ENCODE assay signal across 1 cellular context in genomic region chr2:219509780-219510511, GRCh38.
TF ChIP-seq lines count a peak whose summit lies in the region.

No MANE protein-coding gene starts in this region.

TF ChIP-seq in K562, 482 proteins besides CTCF, POLR2A, EP300 and RAD21 (continued from another document and continues in another):
- TF ChIP-seq CBX8 (IDR thresholded peaks at IDR 0.05; ENCODE audit: borderline replicate concordance, extremely low read depth, low read depth, low read length, poor library complexity, severe bottlenecking) (no peak), PTRF (tag; IDR thresholded peaks at IDR 0.05) (no peak), HMGXB4 (CRISPR knock-in tag; IDR thresholded peaks at IDR 0.05) (no peak), BCLAF1 (IDR thresholded peaks at IDR 0.05; ENCODE audit: borderline replicate concordance in 1 of 2, control insufficient read depth in 1 of 2, low read depth in 2 of 2, low read length in 1 of 2) (0 out of 4 replicates have a peak, but pooled peaks of 1 of the 2 experiments have one; percentile 43), TAL1 (IDR thresholded peaks at IDR 0.05) (peak; percentile 97), ARID1B (IDR thresholded peaks at IDR 0.05) (peak; percentile 99), ZNF274 (IDR thresholded peaks at IDR 0.05; ENCODE audit: borderline replicate concordance, low read depth, low read length) (no peak), ZFP91 (CRISPR knock-in tag; IDR thresholded peaks at IDR 0.05) (no peak), EHMT2 (IDR thresholded peaks at IDR 0.05) (peak; percentile 55; the same call in 1 of the 2 replicates), NCOA6 (IDR thresholded peaks at IDR 0.05) (peak; percentile 84), JUND (IDR thresholded peaks at IDR 0.05; ENCODE audit: borderline replicate concordance, low read depth, low read length) (peak; percentile 73), JUND (tag; IDR thresholded peaks at IDR 0.05; ENCODE audit: borderline replicate concordance, low read depth, low read length) (peak; percentile 35; the same call in 1 of the 3 replicates), MAFK (IDR thresholded peaks at IDR 0.05; ENCODE audit: low read length) (peak; percentile 16; the same call in 1 of the 2 replicates), HNRNPH1 (optimal IDR thresholded peaks at IDR 0.05; ENCODE audit: low read depth, low read length) (no peak), ESRRA (IDR thresholded peaks at IDR 0.05; ENCODE audit: borderline replicate concordance, low read depth) (peak; percentile 77; the same call in 1 of the 2 replicates), ZC3H11A (IDR thresholded peaks at IDR 0.05; ENCODE audit: low read depth, low read length) (no peak), ZNF75A (CRISPR knock-in tag; IDR thresholded peaks at IDR 0.05) (peak; percentile 84), ZNF766 (CRISPR knock-in tag; conservative IDR thresholded peaks at IDR 0.05) (peak; percentile 63), NFE2L1 (tag; IDR thresholded peaks at IDR 0.05; ENCODE audit: borderline replicate concordance, low read depth) (no peak), KDM2B (CRISPR knock-in tag; IDR thresholded peaks at IDR 0.05) (no peak), ZNF23 (CRISPR knock-in tag; IDR thresholded peaks at IDR 0.05) (no peak), GABPA (tag; conservative IDR thresholded peaks at IDR 0.05; ENCODE audit: low read depth) (0 out of 2 replicates have a peak, but pooled peaks have one; percentile 20), ZBTB1 (CRISPR knock-in tag; IDR thresholded peaks at IDR 0.05; ENCODE audit: borderline replicate concordance, low read depth) (no peak), SIN3B (IDR thresholded peaks at IDR 0.05; ENCODE audit: low read depth) (no peak), ZNF395 (CRISPR knock-in tag; IDR thresholded peaks at IDR 0.05) (peak; percentile 68; the same call in 1 of the 2 replicates), HOMEZ (CRISPR knock-in tag; IDR thresholded peaks at IDR 0.05) (no peak), JUN (IDR thresholded peaks at IDR 0.05; ENCODE audit: borderline replicate concordance, low read depth, low read length) (no peak), JUN (CRISPR knock-in tag; IDR thresholded peaks at IDR 0.05; ENCODE audit: borderline replicate concordance) (no peak), ZKSCAN3 (CRISPR knock-in tag; IDR thresholded peaks at IDR 0.05) (no peak), ZBTB2 (IDR thresholded peaks at IDR 0.05) (peak; percentile 83), NBN (IDR thresholded peaks at IDR 0.05; ENCODE audit: low read depth) (peak; percentile 95), SETDB1 (IDR thresholded peaks at IDR 0.05; ENCODE audit: low read length) (no peak), ZNF134 (CRISPR knock-in tag; conservative IDR thresholded peaks at IDR 0.05) (no peak), ZBTB12 (CRISPR knock-in tag; IDR thresholded peaks at IDR 0.05) (no peak), CCAR2 (IDR thresholded peaks at IDR 0.05; ENCODE audit: low read depth, low read length) (0 out of 2 replicates have a peak, but pooled peaks have one; percentile 38), NFYB (IDR thresholded peaks at IDR 0.05; ENCODE audit: extremely low read depth, insufficient read length) (no peak), ZNF282 (CRISPR knock-in tag; IDR thresholded peaks at IDR 0.05) (no peak), RBM34 (IDR thresholded peaks at IDR 0.05; ENCODE audit: borderline replicate concordance, insufficient read depth, low read length) (no peak), PHF21A (IDR thresholded peaks at IDR 0.05; ENCODE audit: borderline replicate concordance, low read depth) (peak; percentile 85; the same call in 1 of the 2 replicates), ZFP30 (CRISPR knock-in tag; IDR thresholded peaks at IDR 0.05; ENCODE audit: borderline replicate concordance) (no peak), ZNF24 (IDR thresholded peaks at IDR 0.05) (no peak), ZNF511 (CRISPR knock-in tag; IDR thresholded peaks at IDR 0.05) (no peak), GATA2 (CRISPR knock-in tag; IDR thresholded peaks at IDR 0.05) (peak; percentile 91), FOSL1 (tag; conservative IDR thresholded peaks at IDR 0.05) (peak; percentile 49; the same call in 1 of the 2 replicates), TCF7L2 (IDR thresholded peaks at IDR 0.05; ENCODE audit: low read depth, low read length) (no peak), RBM15 (IDR thresholded peaks at IDR 0.05; ENCODE audit: insufficient read depth, low read length) (no peak), CREBBP (IDR thresholded peaks at IDR 0.05; ENCODE audit: low read depth, low read length) (no peak), HNRNPUL1 (IDR thresholded peaks at IDR 0.05; ENCODE audit: low read length) (no peak), SREBF1 (IDR thresholded peaks at IDR 0.05; ENCODE audit: borderline replicate concordance, low read depth, low read length) (no peak), ZNF224 (CRISPR knock-in tag; IDR thresholded peaks at IDR 0.05) (no peak), ZNF583 (CRISPR knock-in tag; IDR thresholded peaks at IDR 0.05) (no peak), ZNF717 (CRISPR knock-in tag; IDR thresholded peaks at IDR 0.05) (no peak), ZNF445 (CRISPR knock-in tag; IDR thresholded peaks at IDR 0.05; ENCODE audit: low read depth) (no peak), XRCC3 (IDR thresholded peaks at IDR 0.05) (no peak), ZKSCAN1 (IDR thresholded peaks at IDR 0.05; ENCODE audit: low read depth, low read length) (0 out of 2 replicates have a peak, but pooled peaks have one; percentile 20), ZBTB8A (IDR thresholded peaks at IDR 0.05; ENCODE audit: partially characterized antibody) (no peak), MYNN (IDR thresholded peaks at IDR 0.05) (peak; percentile 85), MYNN (CRISPR knock-in tag; IDR thresholded peaks at IDR 0.05) (no peak), DEAF1 (CRISPR knock-in tag; IDR thresholded peaks at IDR 0.05) (peak; percentile 42; the same call in 1 of the 2 replicates), NCOR1 (IDR thresholded peaks at IDR 0.05) (peak; percentile 98), MEF2A (IDR thresholded peaks at IDR 0.05; ENCODE audit: control insufficient read depth, low read depth, low read length) (0 out of 2 replicates have a peak, but pooled peaks have one; percentile 33), ZNF354B (CRISPR knock-in tag; IDR thresholded peaks at IDR 0.05) (no peak), ZNF57 (CRISPR knock-in tag; IDR thresholded peaks at IDR 0.05) (no peak), SNIP1 (IDR thresholded peaks at IDR 0.05; ENCODE audit: low read depth) (no peak)
